Comparison of ENCODE assay signal across 1 cellular context in genomic region chr6:54846243-54846856, GRCh38.
TF ChIP-seq lines count a peak whose summit lies in the region.

Gene FAM83B, plus strand, starts transcription at chr6:54846771. Its CDS starts 23,476 bp downstream, at chr6:54870247.

TF ChIP-seq in IMR-90, 13 proteins besides CTCF, POLR2A, EP300 and RAD21 (continued from another document):
- TF ChIP-seq RCOR1 (IDR thresholded peaks at IDR 0.05; ENCODE audit: insufficient replicate concordance, low read length) (no peak), CEBPB (IDR thresholded peaks at IDR 0.05; ENCODE audit: low read depth, low read length) (no peak)
